Comparison of ENCODE assay signal across 17 cellular contexts in genomic region chr10:47423476-47423875, GRCh38. TPM values are rescaled to one million over a fixed set of nuclear protein-coding genes. Genes with fewer than 3 reads are reported as not detected.
DNase-seq lines count a peak whose midpoint lies in the region; ATAC-seq and TF ChIP-seq lines count a peak whose summit lies in the region.
"Had no signal": no experiment of that assay in that cellular context is flagged by ENCODE, and none has a peak within 500 bp of the region (broad histone marks: within the 10 kb centered on the region; RNA-seq: fewer than 3 reads in every experiment).

No MANE protein-coding gene starts in this region.

- no peak overlapping the region for H3K4me3 Mint-ChIP-seq in HFFc6
- H3K4me3 Mint-ChIP-seq: CD8-positive, alpha-beta memory T cell had no signal

- H3K9me3 Mint-ChIP-seq in HFFc6: peaks cover 1% of the 10 kb centered on the region

- no peak overlapping the region for H2AFZ ChIP-seq in GM23248

- TF ChIP-seq CTCF in HFFc6 (IDR thresholded peaks at IDR 0.05): no peak
- TF ChIP-seq CTCF in brain microvascular endothelial cell (IDR thresholded peaks at IDR 0.05; ENCODE audit: low read depth, low read length, missing control alignments): no peak
- no peak for TF ChIP-seq CTCF in tibial artery (IDR thresholded peaks at IDR 0.05)

- no peaks in the 10 kb centered on the region; the same call in 1 of the 2 replicates for H3K27me3 ChIP-seq in GM23248 (replicated peaks; ENCODE audit: insufficient read depth)
- no peaks in the 10 kb centered on the region for H3K27me3 ChIP-seq in brain microvascular endothelial cell (replicated peaks)
- no peaks in the 10 kb centered on the region for H3K27me3 ChIP-seq in tibial artery
- H3K27me3 ChIP-seq: BLaER1 had no signal

- H3K4me1 ChIP-seq in GM23248 (ENCODE audit: insufficient read depth) (peaks cover 6% of the 10 kb centered on the region; the same call in 1 of the 2 replicates), tibial artery (no peaks in the 10 kb centered on the region)
- H3K4me1 ChIP-seq: BLaER1 had no signal

- H3K4me2 ChIP-seq in GM23248 (ENCODE audit: unreplicated experiment): no peak overlapping the region
- H3K4me2 ChIP-seq: BLaER1 had no signal

- no peaks in the 10 kb centered on the region for H3K79me2 ChIP-seq in GM23248 (ENCODE audit: insufficient read depth)

- 59 to 68% methylated on average over 4 of the region's 4 CpGs for WGBS in GM23248 (ENCODE audit: low coverage in 1 of 2, low lambda C conversion rate in 2 of 2, missing lambda C conversion rate in 2 of 2), 2 experiments

- H3K4me3 ChIP-seq in GM23248 (no peak overlapping the region), brain microvascular endothelial cell (ENCODE audit: low read depth, low read length) (no peak overlapping the region), tibial artery (no peak overlapping the region)
- H3K4me3 ChIP-seq: BLaER1 had no signal

- in situ Hi-C loops in GM23248 (cut with MboI) (no loop called here), brain microvascular endothelial cell (cut with HindIII; ENCODE audit: low pct_ligation_motif_present, low sequenced_read_pairs) (no loop called here)

- no peaks in the 10 kb centered on the region for H3K9me3 ChIP-seq in GM23248 (ENCODE audit: low read depth)
- no peaks in the 10 kb centered on the region for H3K9me3 ChIP-seq in tibial artery
- H3K9me3 ChIP-seq: BLaER1 had no signal

- no peaks in the 10 kb centered on the region for H3K9me2 ChIP-seq in GM23248 (ENCODE audit: insufficient read depth)

- no peaks in the 10 kb centered on the region for H4K20me1 ChIP-seq in GM23248 (ENCODE audit: insufficient read depth)
- H4K20me1 ChIP-seq: BLaER1 had no signal

- no peaks in the 10 kb centered on the region for H3K36me3 Mint-ChIP-seq in HFFc6 (ENCODE audit: low read depth)
- H3K36me3 Mint-ChIP-seq: CD8-positive, alpha-beta memory T cell had no signal

- H3K27ac Mint-ChIP-seq in HFFc6: peak overlapping the region; percentile 55; the same call in 1 of the 2 replicates

- peak; percentile 59 for DNase-seq in GM23248
- peak; percentile 32 for DNase-seq in HFFc6
- peak; percentile 66 for DNase-seq in brain microvascular endothelial cell
- DNase-seq in myocyte (ENCODE audit: low read depth): peak; percentile 26
- DNase-seq in tibial artery: no peak
- no peak for DNase-seq in globus pallidus (ENCODE audit: low spot score)
- DNase-seq: CD8-positive, alpha-beta memory T cell; H7; NCI-H1092; NCI-H1694; NCI-H2107; NCI-H446 treated with DMSO at 0.1 percent for 48 hours; NCI-H748 treated with DMSO at 0.1 percent for 48 hours; Right ventricle myocardium superior had no signal

- peaks cover 17% of the 10 kb centered on the region for H3K27me3 Mint-ChIP-seq in HFFc6 (ENCODE audit: insufficient read depth)

- H3K9ac ChIP-seq in GM23248: no peak overlapping the region
- H3K9ac ChIP-seq: BLaER1 had no signal

- peaks cover 35% of the 10 kb centered on the region for H3K4me1 Mint-ChIP-seq in HFFc6 (ENCODE audit: low read depth)
- H3K4me1 Mint-ChIP-seq: CD8-positive, alpha-beta memory T cell had no signal

- peaks cover 9% of the 10 kb centered on the region; the same call in 1 of the 2 replicates for H3F3A ChIP-seq in GM23248 (ENCODE audit: insufficient read depth)

- intact Hi-C loops in tibial artery (cut with DNase I; ENCODE audit: low total_unique reads): no loop called here

- H3K36me3 ChIP-seq in GM23248 (ENCODE audit: low read depth) (no peaks in the 10 kb centered on the region), brain microvascular endothelial cell (replicated peaks) (no peaks in the 10 kb centered on the region), tibial artery (no peaks in the 10 kb centered on the region)
- H3K36me3 ChIP-seq: BLaER1 had no signal

- ATAC-seq in HG02642 (IDR thresholded peaks at IDR 0.05; ENCODE audit: poor library complexity, unreplicated experiment): no peak
- ATAC-seq: Panc1 had no signal

- H3K27ac ChIP-seq in GM23248: no peak overlapping the region
- no peak overlapping the region for H3K27ac ChIP-seq in brain microvascular endothelial cell
- H3K27ac ChIP-seq in tibial artery: no peak overlapping the region
- H3K27ac ChIP-seq: BLaER1 had no signal

RNA-seq across cellular contexts. Expression of gene ZNF488, which starts 39.4 kb away (rescaled TPM):
- not detected in 2 replicates for total RNA-seq in GM23248 (2014; rRNA removed; shearing (Covaris generic))
- polyA plus RNA-seq in GM23248 (2016; fragmentation: Nextera tagmentation; extraction: Ambion mirVana): 0.11 TPM in 1 of 2 replicates, not detected in the other
- total RNA-seq in HFFc6 (2021; fragmentation: NEBNext Ultra II Directional; extraction: Animal tissue kit (Norgen Biotek cat#: 25700)): under 1 TPM in 3 of 6 experiments, not detected in 3; 0.05 to 0.07 (median 0.07) TPM
- 0.19 and 0.31 TPM in 2 replicates for total RNA-seq in myocyte
- polyA plus RNA-seq in myocyte (2012): 0.03 TPM
- total RNA-seq: Right ventricle myocardium superior had no signal
- polyA plus RNA-seq: CD8-positive, alpha-beta memory T cell had no signal

Comparison
In these comparisons a context has a peak if more than half of its experiments do, and no peak if none do; other contexts are left out.
1. DNase-seq: peak in GM23248 (single experiment), HFFc6 (single experiment), brain microvascular endothelial cell (single experiment) and myocyte (single experiment); none in tibial artery (0 of 2) and globus pallidus (single experiment).